In the genomic region with DNA sequence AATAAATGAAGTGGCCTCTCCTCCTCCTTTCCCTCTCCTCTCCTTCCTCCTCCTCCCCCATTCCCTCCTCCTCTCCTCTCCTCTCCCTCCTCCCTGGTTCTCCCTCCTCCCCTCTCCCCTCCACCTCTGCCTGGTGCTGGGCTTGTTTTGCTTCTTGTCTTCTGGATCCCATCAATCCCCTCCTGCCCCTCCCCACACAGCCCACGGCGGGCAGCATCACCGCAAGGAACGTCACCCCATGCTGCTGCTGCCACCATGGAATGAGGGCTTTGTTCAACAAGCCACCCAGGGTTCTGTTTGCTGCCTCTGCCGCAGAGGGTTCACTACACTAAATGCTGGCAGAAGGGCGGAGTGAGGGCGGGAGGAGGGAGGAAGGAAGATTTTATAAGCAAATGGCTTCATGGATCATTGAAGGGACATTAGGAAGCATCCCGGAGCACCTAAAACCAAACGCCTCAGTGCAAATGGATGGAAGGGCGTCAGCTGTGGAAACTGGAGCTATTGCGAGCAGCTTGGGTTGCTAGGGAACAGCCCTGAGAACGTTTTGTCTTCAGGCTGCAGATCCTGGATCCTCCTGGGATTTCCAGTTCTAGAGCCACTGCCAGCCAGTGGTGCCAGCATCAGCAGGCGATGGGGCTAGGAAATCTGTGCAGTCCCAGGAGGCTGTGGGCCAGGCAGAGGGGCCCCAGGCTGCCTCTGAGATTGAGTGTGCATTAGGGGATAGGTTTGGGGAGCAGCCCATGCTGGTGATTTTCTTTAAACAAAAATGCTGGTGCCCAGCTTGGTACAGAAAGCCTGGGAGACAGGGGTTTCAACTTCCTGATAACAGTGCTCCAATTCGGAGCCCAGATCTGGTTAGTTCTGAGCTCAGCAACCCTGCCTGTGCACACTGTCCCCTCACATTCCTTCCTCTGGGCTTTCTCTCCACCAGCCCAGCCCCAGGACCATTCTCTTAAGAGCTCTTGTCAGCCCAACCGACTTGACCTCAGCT, we compare ENCODE assay signal across 8 cellular contexts.
A peak's percentile ranks its signal among the peaks of the same experiment; 100 is the strongest.
DNase-seq lines count a peak whose midpoint lies in the region; ATAC-seq lines count a peak whose summit lies in the region.

No MANE protein-coding gene starts in this region.

- intact Hi-C loops in posterior vena cava (cut with DNase I), result loop anchor here in 1 of 2 donors (10.0 kb wide), 1 partner anchor 266 kb away; no protein-coding TSS in a partner anchor

- ATAC-seq in GM21825 (IDR thresholded peaks at IDR 0.05; ENCODE audit: unreplicated experiment) (no peak), HG03280 (IDR thresholded peaks at IDR 0.05; ENCODE audit: unreplicated experiment) (no peak), GM18519 (IDR thresholded peaks at IDR 0.05; ENCODE audit: low FRiP score, unreplicated experiment) (no peak)

- DNase-seq in DMS153 treated with DMSO at 0.1 percent for 48 hours (lab: John Stamatoyannopoulos, UW; ENCODE audit: unreplicated experiment) (peak; percentile 81), NCI-H526 (lab: John Stamatoyannopoulos, UW) (peak; percentile 96 to 97), fibroblast of the conjunctiva (ENCODE audit: low read depth) (peak; percentile 66), posterior vena cava (ENCODE audit: low spot score) (peak; percentile 85), GF-D8 (lab: John Stamatoyannopoulos, UW) (no peak)
